Comparison of ENCODE assay signal across 23 cellular contexts in the genomic region with DNA sequence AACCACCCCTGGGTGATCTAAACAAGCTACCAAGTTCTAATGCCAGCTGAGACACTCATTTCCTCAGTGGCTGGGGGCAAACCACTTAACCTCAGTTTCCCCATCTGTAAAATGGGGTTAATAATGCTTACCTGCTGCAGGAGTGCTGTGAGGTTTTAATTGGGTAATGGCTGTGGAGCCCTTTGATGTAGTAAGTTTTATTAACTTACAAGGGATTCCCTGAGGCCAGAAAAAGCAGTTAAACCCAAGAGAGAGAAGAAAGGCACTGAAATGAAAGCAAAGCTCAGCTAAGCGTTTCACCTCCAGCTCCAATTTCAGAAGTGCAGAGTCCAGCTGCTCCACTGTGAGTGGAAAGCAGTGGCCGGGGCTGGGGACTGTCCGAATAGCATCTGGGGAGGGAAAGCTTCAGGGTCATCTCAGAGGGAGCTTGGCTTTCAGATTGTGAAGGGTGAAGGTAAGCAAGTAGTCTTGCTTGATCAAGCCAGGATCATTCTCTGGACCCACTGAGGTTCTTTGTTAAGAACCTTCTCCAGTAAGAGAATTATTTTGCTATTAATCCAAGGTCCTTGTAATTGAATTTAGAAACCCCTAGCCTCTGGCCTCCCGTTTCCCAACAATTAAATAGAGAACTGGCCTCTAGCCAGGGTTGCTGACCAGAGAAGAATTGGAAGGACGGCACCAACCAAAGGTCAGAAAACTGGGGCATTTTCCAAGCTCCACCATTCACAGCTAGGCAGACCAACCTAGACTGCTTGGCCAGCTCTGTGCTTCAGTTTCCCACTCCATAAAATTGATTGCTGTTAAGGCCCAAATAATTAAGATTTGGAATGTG. TPM values are rescaled to one million over a fixed set of nuclear protein-coding genes. Genes with fewer than 3 reads are reported as not detected.
A peak's percentile ranks its signal among the peaks of the same experiment; 100 is the strongest.
DNase-seq lines count a peak whose midpoint lies in the region; ATAC-seq, FAIRE-seq and TF ChIP-seq lines count a peak whose summit lies in the region.
"Had no signal": no experiment of that assay in that cellular context is flagged by ENCODE, and none has a peak within 500 bp of the region (broad histone marks: within the 10 kb centered on the region; RNA-seq: fewer than 3 reads in every experiment).

No MANE protein-coding gene starts in this region.

- no peaks in the 10 kb centered on the region for H3K79me2 ChIP-seq in HepG2 (ENCODE audit: insufficient read depth, low read length)

- H3K36me3 Mint-ChIP-seq in Caco-2 (ENCODE audit: insufficient read depth, unreplicated experiment) = no peaks in the 10 kb centered on the region
- H3K36me3 Mint-ChIP-seq: stimulated activated effector memory CD8-positive, alpha-beta T cell treated with anti-CD3 and anti-CD28 coated beads, Interleukin-12 subunit alpha, Interleukin-12 subunit beta, amount 100 ng/mL, for 72 hours had no signal

- TF ChIP-seq POLR2A in HepG2 (IDR thresholded peaks at IDR 0.05; ENCODE audit: insufficient read depth in 1 of 2, low read depth in 2 of 2, low read length in 2 of 2) = no peak

- in situ Hi-C loops in HepG2 (cut with HindIII; ENCODE audit: extremely low pct_ligation_motif_present, low pct_unique_long_range_greater_than_20kb) = no loop called here

- H4K20me1 ChIP-seq in HepG2 (ENCODE audit: insufficient read depth, low read length) = no peaks in the 10 kb centered on the region

- no peaks in the 10 kb centered on the region for H3K27me3 Mint-ChIP-seq in Caco-2 (ENCODE audit: insufficient read depth, unreplicated experiment)

- WGBS in HepG2 (ENCODE audit: low lambda C conversion rate) = 0% methylated on average over 5 of the region's 5 CpGs

- no peak overlapping the region for H2AFZ ChIP-seq in HepG2 (ENCODE audit: low read length)
- H2AFZ ChIP-seq: GM23248, PC-9 had no signal

- H3K27me3 ChIP-seq in HepG2 (ENCODE audit: control insufficient read depth in 1 of 2, insufficient read depth in 2 of 2, low read length in 2 of 2) (peaks cover 0 to 5% of the 10 kb centered on the region in 2 experiments; a peak in 3 of 5 replicates), subcutaneous abdominal adipose tissue (ENCODE audit: control insufficient read depth in 5 of 5, insufficient read depth in 4 of 5, low read length in 5 of 5) (no peaks in the 10 kb centered on the region), Caco-2 (replicated peaks; ENCODE audit: control insufficient read depth, insufficient read depth, low read length) (no peaks in the 10 kb centered on the region)
- H3K27me3 ChIP-seq: esophagus muscularis mucosa, sigmoid colon, SJCRH30 had no signal

- FAIRE-seq in HepG2 (lab: Jason Lieb, UNC) = no peak

- no peak for TF ChIP-seq CTCF in HepG2 (CRISPR knock-in tag; IDR thresholded peaks at IDR 0.05)
- no peak for TF ChIP-seq CTCF in Caco-2 (IDR thresholded peaks at IDR 0.05; ENCODE audit: insufficient read depth in 1 of 2, low read depth in 1 of 2, low read length in 1 of 2, severe bottlenecking in 1 of 2, unreplicated experiment in 1 of 2)

- ATAC-seq in HepG2 = peak; percentile 84
- ATAC-seq: stimulated activated effector memory CD8-positive, alpha-beta T cell treated with anti-CD3 and anti-CD28 coated beads, Interleukin-12 subunit alpha, Interleukin-12 subunit beta, amount 100 ng/mL, for 72 hours; T-helper 17 cell had no signal

- H3K4me3 ChIP-seq in HepG2 (replicated peaks in 1 of 3; ENCODE audit: insufficient read depth in 1 of 3, low read depth in 2 of 3, low read length in 3 of 3) = peak overlapping the region in 2 of 3 experiments; percentile 3 to 28; a peak in 3 of 6 replicates
- H3K4me3 ChIP-seq in subcutaneous abdominal adipose tissue (ENCODE audit: low read depth in 1 of 5, low read length in 5 of 5) = no peak overlapping the region
- H3K4me3 ChIP-seq in Caco-2 (ENCODE audit: low read depth, low read length) = no peak overlapping the region
- H3K4me3 ChIP-seq: esophagus muscularis mucosa, GM23248, lung, PC-9, sigmoid colon, SJCRH30 had no signal

- no peaks in the 10 kb centered on the region for H3K9me3 ChIP-seq in HepG2 (ENCODE audit: low read length)
- H3K9me3 ChIP-seq in subcutaneous abdominal adipose tissue (ENCODE audit: control insufficient read depth in 5 of 5, low read length in 5 of 5) = no peaks in the 10 kb centered on the region
- no peaks in the 10 kb centered on the region for H3K9me3 ChIP-seq in Caco-2
- H3K9me3 ChIP-seq: esophagus muscularis mucosa, sigmoid colon, SJCRH30 had no signal

- peaks cover 13% of the 10 kb centered on the region for H3K4me1 Mint-ChIP-seq in Caco-2 (ENCODE audit: low read depth, unreplicated experiment)
- H3K4me1 Mint-ChIP-seq: central memory CD8-positive, alpha-beta T cell; T-helper 17 cell had no signal

- POLR2A ChIA-PET in HepG2 (lab: Yijun Ruan, JAX) = interaction anchor here (0.7 to 1.1 kb wide), 2 partner anchors 97 to 736 kb away, joined by 3 read pairs; partner anchors contain the start of gene ZNF76
- POLR2A ChIA-PET in Caco-2 (lab: Charles Lee) = no interaction called here

- H3K4me3 Mint-ChIP-seq in Caco-2 (ENCODE audit: unreplicated experiment) = no peak overlapping the region
- H3K4me3 Mint-ChIP-seq: central memory CD8-positive, alpha-beta T cell; stimulated activated effector memory CD8-positive, alpha-beta T cell treated with anti-CD3 and anti-CD28 coated beads, Interleukin-12 subunit alpha, Interleukin-12 subunit beta, amount 100 ng/mL, for 72 hours; T-helper 17 cell had no signal

- intact Hi-C loops in HepG2 (cut with micrococcal nuclease; ENCODE audit: unreplicated experiment) = loop anchor here (2.0 kb wide), 1 partner anchor 13 kb away; no protein-coding TSS in a partner anchor
- intact Hi-C loops in Caco-2 (cut with micrococcal nuclease; ENCODE audit: unreplicated experiment) = loop anchor here (5.0 kb wide), 1 partner anchor 35 kb away; no protein-coding TSS in a partner anchor

- H3K36me3 ChIP-seq in HepG2 (replicated peaks in 1 of 2; ENCODE audit: control insufficient read depth in 1 of 2, insufficient read depth in 2 of 2, low read length in 2 of 2) = no peaks in the 10 kb centered on the region
- H3K36me3 ChIP-seq in subcutaneous abdominal adipose tissue (ENCODE audit: control insufficient read depth in 5 of 5, insufficient read depth in 5 of 5, low read length in 5 of 5) = no peaks in the 10 kb centered on the region
- H3K36me3 ChIP-seq in Caco-2 (ENCODE audit: control insufficient read depth, insufficient read depth, low read length) = no peaks in the 10 kb centered on the region
- H3K36me3 ChIP-seq: esophagus muscularis mucosa, sigmoid colon, SJCRH30 had no signal

- peaks cover 6% of the 10 kb centered on the region for H3K9me3 Mint-ChIP-seq in Caco-2 (ENCODE audit: unreplicated experiment)
- H3K9me3 Mint-ChIP-seq: central memory CD8-positive, alpha-beta T cell; stimulated activated effector memory CD8-positive, alpha-beta T cell treated with anti-CD3 and anti-CD28 coated beads, Interleukin-12 subunit alpha, Interleukin-12 subunit beta, amount 100 ng/mL, for 72 hours had no signal

- DNase-seq in activated CD8-positive, alpha-beta memory T cell treated with anti-CD3 and anti-CD28 coated beads for 24 hours = peak; percentile 28
- no peak for DNase-seq in activated CD8-positive, alpha-beta memory T cell treated with anti-CD3 and anti-CD28 coated beads, Interleukin-2, amount 50 U/mL, for 4 hours
- DNase-seq in cerebellum (ENCODE audit: low spot score) = peak; percentile 17
- DNase-seq in HepG2 (ENCODE audit: low spot score) = peak; percentile 75
- no peak for DNase-seq in SKM-1 treated with dmso at 0.1 percent for 144 hours (lab: John Stamatoyannopoulos, UW; ENCODE audit: unreplicated experiment)
- DNase-seq in DMS79 (lab: John Stamatoyannopoulos, UW) = no peak
- no peak for DNase-seq in Caco-2
- DNase-seq: activated CD4-positive, alpha-beta T cell treated with anti-CD3 and anti-CD28 coated beads, Interleukin-2, amount 50 U/mL, for 1 hour; effector CD8-positive, alpha-beta T cell; GM23248; KBM-7; NCI-H774; PC-9; sigmoid colon; SJCRH30; T-helper 17 cell had no signal

- peak overlapping the region; percentile 56 for H3K4me2 ChIP-seq in HepG2 (ENCODE audit: low read depth, low read length)
- H3K4me2 ChIP-seq: PC-9 had no signal

- CTCF ChIA-PET in HepG2 (lab: Yijun Ruan, JAX; ENCODE audit: low intra/inter-chr PET ratio, low total read pairs) (no interaction called here), Caco-2 (lab: Charles Lee) (no interaction called here)

- BruUV-seq in HepG2 (replicated peaks; lab: Mats Ljungman, UMichigan) (no TSS peak), Caco-2 (replicated peaks; lab: Mats Ljungman, UMichigan) (no TSS peak)

- H3K27ac Mint-ChIP-seq in Caco-2 (ENCODE audit: unreplicated experiment) = no peak overlapping the region
- H3K27ac Mint-ChIP-seq: stimulated activated effector memory CD8-positive, alpha-beta T cell treated with anti-CD3 and anti-CD28 coated beads, Interleukin-12 subunit alpha, Interleukin-12 subunit beta, amount 100 ng/mL, for 72 hours; T-helper 17 cell had no signal

- no peak for TF ChIP-seq RAD21 in HepG2 (CRISPR knock-in tag; IDR thresholded peaks at IDR 0.05)

- H3K9ac ChIP-seq in HepG2 (ENCODE audit: insufficient read depth, low read depth, low read length) (0 out of 2 replicates have a peak overlapping the region, but pooled peaks have one; percentile 9), subcutaneous abdominal adipose tissue (ENCODE audit: low read length in 5 of 5) (peak overlapping the region in 1 of 5 donors; percentile 32)
- H3K9ac ChIP-seq: GM23248 had no signal

- H3K27ac ChIP-seq in HepG2 (ENCODE audit: extremely low read length, insufficient read depth, low read length) (peak overlapping the region; percentile 57), subcutaneous abdominal adipose tissue (ENCODE audit: low read depth, low read length) (peak overlapping the region; percentile 47)
- H3K27ac ChIP-seq: C4-2B, esophagus muscularis mucosa, GM23248, PC-9, sigmoid colon, SJCRH30 had no signal

- H3K4me1 ChIP-seq in HepG2 (ENCODE audit: insufficient read depth, low read length) (peaks cover 68% of the 10 kb centered on the region), subcutaneous abdominal adipose tissue (ENCODE audit: control insufficient read depth in 5 of 5, insufficient read depth in 5 of 5, low read length in 5 of 5) (peaks cover 2 to 51% (median 34%) of the 10 kb centered on the region in 5 donors), Caco-2 (peaks cover 6% of the 10 kb centered on the region; the same call in 1 of the 2 replicates)
- H3K4me1 ChIP-seq: sigmoid colon had no signal

- TF ChIP-seq EP300 in HepG2 (IDR thresholded peaks at IDR 0.05; ENCODE audit: low read depth in 2 of 2, low read length in 2 of 2) = peak in 1 of 2 experiments; percentile 27; a peak in 1 of 4 replicates
- no peak for TF ChIP-seq EP300 in HepG2 (CRISPR knock-in tag; IDR thresholded peaks at IDR 0.05; ENCODE audit: borderline replicate concordance)

RNA-seq across cellular contexts. Expression of gene TCP11, which starts 20.9 kb away (rescaled TPM):
- not detected for total RNA-seq in cerebellum
- total RNA-seq in HepG2 (2016; rRNA removed; fragmentation: Illumina TruSeq; extraction: Trizol) = not detected in 2 replicates
- total RNA-seq in HepG2 (2016; cell fraction: cytosol; rRNA removed; fragmentation: Illumina TruSeq; extraction: Trizol; ENCODE audit: low read depth) = not detected in 2 replicates
- not detected in 2 replicates for total RNA-seq in HepG2 (2016; cell fraction: insoluble cytoplasmic fraction; rRNA removed; fragmentation: Illumina TruSeq; extraction: Trizol)
- total RNA-seq in HepG2 (2016; cell fraction: membrane; rRNA removed; fragmentation: Illumina TruSeq; extraction: Trizol) = not detected in 2 replicates
- total RNA-seq in HepG2 (2016; cell fraction: nucleus; rRNA removed; fragmentation: Illumina TruSeq; extraction: Trizol) = not detected in 2 replicates
- 0.04 TPM in 1 of 2 replicates, not detected in the other for polyA plus RNA-seq in HepG2 (2011; rRNA removed)
- polyA plus RNA-seq in HepG2 (2011; cell fraction: cytosol; rRNA removed) = not detected in 2 replicates
- not detected in 2 replicates for polyA plus RNA-seq in HepG2 (2011; cell fraction: nucleus; rRNA removed)
- polyA plus RNA-seq in HepG2 (2012) = not detected in 2 replicates
- polyA plus RNA-seq in HepG2 (2016; cell fraction: cytosol; fragmentation: Illumina TruSeq; extraction: Trizol; ENCODE audit: low read depth) = not detected in 2 replicates
- not detected in 2 replicates for polyA plus RNA-seq in HepG2 (2016; cell fraction: insoluble cytoplasmic fraction; fragmentation: Illumina TruSeq; extraction: Trizol; ENCODE audit: low read depth)
- polyA plus RNA-seq in HepG2 (2016; cell fraction: membrane; fragmentation: Illumina TruSeq; extraction: Trizol; ENCODE audit: low read depth) = not detected in 2 replicates
- not detected in 2 replicates for polyA plus RNA-seq in HepG2 (2016; cell fraction: nucleus; fragmentation: Illumina TruSeq; extraction: Trizol; ENCODE audit: insufficient read depth, low read depth)
- not detected in 2 replicates for polyA minus RNA-seq in HepG2 (2011; rRNA and poly(A)+ RNA removed; ENCODE audit: low replicate concordance)
- not detected in 2 replicates for polyA minus RNA-seq in HepG2 (2011; cell fraction: cytosol; rRNA and poly(A)+ RNA removed)
- polyA minus RNA-seq in HepG2 (2011; cell fraction: nucleus; rRNA and poly(A)+ RNA removed) = not detected in 2 replicates
- total RNA-seq in Caco-2 (2022) = not detected in 2 replicates
- total RNA-seq: GM23248, omental fat pad, PC-9, SJCRH30, T-helper 17 cell had no signal
- polyA plus RNA-seq: GM23248, sigmoid colon had no signal

RNA-seq across cellular contexts. Expression of gene SCUBE3, which starts 51.8 kb away (rescaled TPM):
- total RNA-seq in cerebellum (2.5 TPM), HepG2 (2016; rRNA removed; fragmentation: Illumina TruSeq; extraction: Trizol) (not detected in 2 replicates), Caco-2 (2022) (1.3 and 1.5 TPM in 2 replicates)
- total RNA-seq in HepG2 (2016; cell fraction: cytosol; rRNA removed; fragmentation: Illumina TruSeq; extraction: Trizol; ENCODE audit: low read depth) = not detected in 2 replicates
- total RNA-seq in HepG2 (2016; cell fraction: insoluble cytoplasmic fraction; rRNA removed; fragmentation: Illumina TruSeq; extraction: Trizol) = not detected in 2 replicates
- not detected in 2 replicates for total RNA-seq in HepG2 (2016; cell fraction: membrane; rRNA removed; fragmentation: Illumina TruSeq; extraction: Trizol)
- not detected in 2 replicates for total RNA-seq in HepG2 (2016; cell fraction: nucleus; rRNA removed; fragmentation: Illumina TruSeq; extraction: Trizol)
- not detected in 2 replicates for polyA plus RNA-seq in HepG2 (2011; rRNA removed)
- polyA plus RNA-seq in HepG2 (2011; cell fraction: cytosol; rRNA removed) = not detected in 2 replicates
- not detected in 2 replicates for polyA plus RNA-seq in HepG2 (2011; cell fraction: nucleus; rRNA removed)
- 0.05 and 0.09 TPM in 2 replicates for polyA plus RNA-seq in HepG2 (2012)
- polyA plus RNA-seq in HepG2 (2016; cell fraction: cytosol; fragmentation: Illumina TruSeq; extraction: Trizol; ENCODE audit: low read depth) = not detected in 2 replicates
- polyA plus RNA-seq in HepG2 (2016; cell fraction: insoluble cytoplasmic fraction; fragmentation: Illumina TruSeq; extraction: Trizol; ENCODE audit: low read depth) = not detected in 2 replicates
- not detected in 2 replicates for polyA plus RNA-seq in HepG2 (2016; cell fraction: membrane; fragmentation: Illumina TruSeq; extraction: Trizol; ENCODE audit: low read depth)
- not detected in 2 replicates for polyA plus RNA-seq in HepG2 (2016; cell fraction: nucleus; fragmentation: Illumina TruSeq; extraction: Trizol; ENCODE audit: insufficient read depth, low read depth)
- not detected in 2 replicates for polyA minus RNA-seq in HepG2 (2011; rRNA and poly(A)+ RNA removed; ENCODE audit: low replicate concordance)
- polyA minus RNA-seq in HepG2 (2011; cell fraction: cytosol; rRNA and poly(A)+ RNA removed) = not detected in 2 replicates
- not detected in 2 replicates for polyA minus RNA-seq in HepG2 (2011; cell fraction: nucleus; rRNA and poly(A)+ RNA removed)
- total RNA-seq: T-helper 17 cell had no signal

Comparison
In these comparisons a context has a peak if more than half of its experiments do, and no peak if none do; other contexts are left out.
1. DNase-seq: peak in activated CD8-positive, alpha-beta memory T cell treated with anti-CD3 and anti-CD28 coated beads for 24 hours (single experiment), cerebellum (single experiment) and HepG2 (single experiment); none in activated CD8-positive, alpha-beta memory T cell treated with anti-CD3 and anti-CD28 coated beads, Interleukin-2, amount 50 U/mL, for 4 hours (single experiment), SKM-1 treated with dmso at 0.1 percent for 144 hours (single experiment), DMS79 (single experiment) and Caco-2 (0 of 2).
2. H3K4me3 ChIP-seq: peak in HepG2 (2 of 3); none in subcutaneous abdominal adipose tissue (0 of 5) and Caco-2 (single experiment).